Comparison of ENCODE assay signal across 12 cellular contexts in the genomic region with DNA sequence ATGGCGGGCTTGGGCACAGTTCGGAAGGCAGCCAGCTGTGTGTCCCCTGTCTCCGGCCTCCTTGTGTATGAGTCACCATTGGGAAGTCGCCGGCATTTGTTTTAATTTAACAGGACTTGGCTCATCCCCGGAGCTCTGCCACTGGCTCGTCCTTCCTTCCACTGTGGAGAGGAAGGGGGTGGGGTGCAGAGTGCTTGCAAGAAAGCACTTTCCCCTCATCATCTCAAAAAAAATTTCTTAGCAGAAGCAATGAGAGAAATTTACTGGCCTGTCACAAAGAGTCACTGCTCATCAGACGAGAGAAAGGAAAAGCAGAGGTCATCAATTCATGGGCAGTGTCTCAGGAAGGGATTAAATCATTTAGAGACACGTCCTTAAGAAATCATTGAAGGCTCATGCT.
DNase-seq lines count a peak whose midpoint lies in the region; ATAC-seq and TF ChIP-seq lines count a peak whose summit lies in the region.
"Had no signal": no experiment of that assay in that cellular context is flagged by ENCODE, and none has a peak within 500 bp of the region (broad histone marks: within the 10 kb centered on the region; RNA-seq: fewer than 3 reads in every experiment).

No MANE protein-coding gene starts in this region.

- DNase-seq in Right ventricle myocardium superior (peak; percentile 61), cardiac septum (ENCODE audit: low spot score) (no peak), adrenal gland (peak; percentile 59 to 88 (median 77)), hepatic stellate cell (ENCODE audit: low spot score) (peak; percentile 77), type B pancreatic cell (ENCODE audit: extremely low spot score, unreplicated experiment) (no peak), iPS-NIHi7 (ENCODE audit: extremely low spot score) (no peak), NCI-H1417 treated with DMSO at 0.1 percent for 48 hours (lab: John Stamatoyannopoulos, UW) (no peak), HAP-1 (ENCODE audit: low spot score in 2 of 2) (no peak)
- DNase-seq: activated T-cell treated with anti-CD3 and anti-CD28 coated beads, Interleukin-2, amount 50 U/mL, for 72 hours; NCI-H2171 treated with DMSO at 0.1 percent for 48 hours; tibial artery had no signal

- H3K27ac ChIP-seq in adrenal gland, result peak overlapping the region in 1 of 5 donors; percentile 49
- H3K27ac ChIP-seq: dorsolateral prefrontal cortex, tibial artery had no signal

- H3K4me3 ChIP-seq in adrenal gland, result no peak overlapping the region
- no peak overlapping the region for H3K4me3 ChIP-seq in HAP-1
- H3K4me3 ChIP-seq: tibial artery had no signal

- ATAC-seq in Right ventricle myocardium superior (ENCODE audit: poor library complexity), result peak; percentile 53
- ATAC-seq: activated T-cell treated with anti-CD3 and anti-CD28 coated beads, Interleukin-2, amount 50 U/mL, for 72 hours had no signal

- H3K4me1 Mint-ChIP-seq in type B pancreatic cell (ENCODE audit: unreplicated experiment), result peaks cover 6% of the 10 kb centered on the region

- TF ChIP-seq POLR2A in adrenal gland (IDR thresholded peaks at IDR 0.05), result no peak

- 8 to 17% (median 15%) methylated on average over 8 to 9 of the region's 9 CpGs for WGBS in adrenal gland, 4 donors

- intact Hi-C loops in Right ventricle myocardium superior (cut with DNase I), result no loop called here
- intact Hi-C loops in cardiac septum (cut with DNase I), result no loop called here
- intact Hi-C loops in adrenal gland (cut with DNase I), result no loop called here

- peaks cover 10% of the 10 kb centered on the region for H3K27me3 Mint-ChIP-seq in type B pancreatic cell

- H3K36me3 ChIP-seq in adrenal gland (replicated peaks in 1 of 2), result no peaks in the 10 kb centered on the region
- no peaks in the 10 kb centered on the region for H3K36me3 ChIP-seq in HAP-1 (replicated peaks)
- H3K36me3 ChIP-seq: tibial artery had no signal

- peaks cover 0 to 17% of the 10 kb centered on the region in 2 donors for H3K4me1 ChIP-seq in adrenal gland (replicated peaks in 1 of 2)
- H3K4me1 ChIP-seq in HAP-1, result no peaks in the 10 kb centered on the region
- H3K4me1 ChIP-seq: tibial artery had no signal

- H3K9me3 ChIP-seq in adrenal gland (replicated peaks in 1 of 3) (no peaks in the 10 kb centered on the region), HAP-1 (no peaks in the 10 kb centered on the region)

- no peak for TF ChIP-seq CTCF in adrenal gland (IDR thresholded peaks at IDR 0.05)
- TF ChIP-seq CTCF in type B pancreatic cell (conservative IDR thresholded peaks at IDR 0.05), result no peak

- H3K4me3 Mint-ChIP-seq in type B pancreatic cell, result no peak overlapping the region
- H3K4me3 Mint-ChIP-seq: activated T-cell treated with anti-CD3 and anti-CD28 coated beads, Interleukin-2, amount 50 U/mL, for 72 hours had no signal

- no peaks in the 10 kb centered on the region for H3K9me3 Mint-ChIP-seq in type B pancreatic cell
- H3K9me3 Mint-ChIP-seq: activated T-cell treated with anti-CD3 and anti-CD28 coated beads, Interleukin-2, amount 50 U/mL, for 72 hours had no signal

- no peaks in the 10 kb centered on the region for H3K36me3 Mint-ChIP-seq in type B pancreatic cell

- no peak overlapping the region for H3K27ac Mint-ChIP-seq in type B pancreatic cell
- H3K27ac Mint-ChIP-seq: activated T-cell treated with anti-CD3 and anti-CD28 coated beads, Interleukin-2, amount 50 U/mL, for 72 hours had no signal

- in situ Hi-C loops in HAP-1 (cut with MboI; ENCODE audit: low sequenced_read_pairs), result loop anchor here (10.0 kb wide), 1 partner anchor 229 kb away; no protein-coding TSS in a partner anchor

- H3K27me3 ChIP-seq in adrenal gland (no peaks in the 10 kb centered on the region), HAP-1 (ENCODE audit: low read depth) (no peaks in the 10 kb centered on the region)

Comparison
In these comparisons a context has a peak if more than half of its experiments do, and no peak if none do; other contexts are left out.
1. DNase-seq: peak in Right ventricle myocardium superior (single experiment), adrenal gland (7 of 7) and hepatic stellate cell (single experiment); none in cardiac septum (single experiment), type B pancreatic cell (single experiment), iPS-NIHi7 (single experiment), NCI-H1417 treated with DMSO at 0.1 percent for 48 hours (single experiment) and HAP-1 (0 of 2).